1 cellular context compared by ENCODE assay signal in the genomic region with DNA sequence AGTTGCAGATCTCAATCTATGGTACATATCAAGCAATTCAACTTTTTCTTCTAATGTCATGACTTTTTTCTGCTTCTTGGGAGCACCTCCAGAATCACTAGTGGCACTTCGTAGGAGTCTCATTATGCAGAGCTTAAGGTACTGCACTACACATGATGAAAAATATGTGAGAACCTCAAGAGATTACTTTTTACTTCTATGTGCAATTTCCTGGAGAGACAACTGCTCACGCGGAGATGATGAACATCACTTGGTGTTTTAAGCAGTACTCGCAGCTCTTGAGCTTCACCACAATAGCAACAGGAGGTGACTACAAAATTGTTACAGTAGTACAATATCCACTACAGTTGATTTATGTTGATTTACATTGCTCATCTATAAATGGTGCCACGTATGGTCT.
TF ChIP-seq lines count a peak whose summit lies in the region.

No MANE protein-coding gene starts in this region.

TF ChIP-seq in A549, 52 proteins besides CTCF, POLR2A, EP300 and RAD21 (continued from another document):
- no peak for TF ChIP-seq MAFK (IDR thresholded peaks at IDR 0.05; ENCODE audit: partially characterized antibody)
- TF ChIP-seq POLR2AphosphoS2 (conservative IDR thresholded peaks at IDR 0.05; ENCODE audit: low read length): no peak
- TF ChIP-seq ZFP36 (IDR thresholded peaks at IDR 0.05; ENCODE audit: borderline replicate concordance, partially characterized antibody): no peak
- TF ChIP-seq CEBPB (IDR thresholded peaks at IDR 0.05): no peak
- TF ChIP-seq HOXB13 (CRISPR knock-in tag; IDR thresholded peaks at IDR 0.05; ENCODE audit: low read depth): no peak
- no peak for TF ChIP-seq EHF (CRISPR knock-in tag; IDR thresholded peaks at IDR 0.05)
- TF ChIP-seq CHD4 (IDR thresholded peaks at IDR 0.05; ENCODE audit: borderline replicate concordance): no peak
- no peak for TF ChIP-seq ESRRA (IDR thresholded peaks at IDR 0.05; ENCODE audit: borderline replicate concordance, low read length)
- TF ChIP-seq, protein P1, sequence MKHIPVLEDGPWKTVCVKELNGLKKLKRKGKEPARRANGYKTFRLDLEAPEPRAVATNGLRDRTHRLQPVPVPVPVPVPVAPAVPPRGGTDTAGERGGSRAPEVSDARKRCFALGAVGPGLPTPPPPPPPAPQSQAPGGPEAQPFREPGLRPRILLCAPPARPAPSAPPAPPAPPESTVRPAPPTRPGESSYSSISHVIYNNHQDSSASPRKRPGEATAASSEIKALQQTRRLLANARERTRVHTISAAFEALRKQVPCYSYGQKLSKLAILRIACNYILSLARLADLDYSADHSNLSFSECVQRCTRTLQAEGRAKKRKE (CRISPR knock-in tag; IDR thresholded peaks at IDR 0.05; ENCODE audit: low read depth): no peak
- TF ChIP-seq, protein P2, sequence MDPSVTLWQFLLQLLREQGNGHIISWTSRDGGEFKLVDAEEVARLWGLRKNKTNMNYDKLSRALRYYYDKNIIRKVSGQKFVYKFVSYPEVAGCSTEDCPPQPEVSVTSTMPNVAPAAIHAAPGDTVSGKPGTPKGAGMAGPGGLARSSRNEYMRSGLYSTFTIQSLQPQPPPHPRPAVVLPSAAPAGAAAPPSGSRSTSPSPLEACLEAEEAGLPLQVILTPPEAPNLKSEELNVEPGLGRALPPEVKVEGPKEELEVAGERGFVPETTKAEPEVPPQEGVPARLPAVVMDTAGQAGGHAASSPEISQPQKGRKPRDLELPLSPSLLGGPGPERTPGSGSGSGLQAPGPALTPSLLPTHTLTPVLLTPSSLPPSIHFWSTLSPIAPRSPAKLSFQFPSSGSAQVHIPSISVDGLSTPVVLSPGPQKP (IDR thresholded peaks at IDR 0.05; ENCODE audit: low read depth, low read length): no peak
- no peak for TF ChIP-seq HEYL (CRISPR knock-in tag; IDR thresholded peaks at IDR 0.05)
- no peak for TF ChIP-seq PHF8 (IDR thresholded peaks at IDR 0.05; ENCODE audit: borderline replicate concordance, low read depth)
TF ChIP-seq in A549: peak in this region for 0.
